In genomic region chr12:120801146-120801545, GRCh38 we compare ENCODE assay signal across 1 cellular context.
TF ChIP-seq lines count a peak whose summit lies in the region.

No MANE protein-coding gene starts in this region.

TF ChIP-seq in IMR-90, 13 proteins besides CTCF, POLR2A, EP300 and RAD21 (continued from another document):
- no peak for TF ChIP-seq ELK1 (IDR thresholded peaks at IDR 0.05; ENCODE audit: borderline replicate concordance, low read depth, low read length)
- TF ChIP-seq RCOR1 (IDR thresholded peaks at IDR 0.05; ENCODE audit: insufficient replicate concordance, low read length) = no peak
- no peak for TF ChIP-seq CHD1 (IDR thresholded peaks at IDR 0.05; ENCODE audit: low read depth, low read length)
- no peak for TF ChIP-seq USF2 (IDR thresholded peaks at IDR 0.05; ENCODE audit: low read depth, low read length)
- no peak for TF ChIP-seq MAZ (IDR thresholded peaks at IDR 0.05; ENCODE audit: borderline replicate concordance, low read depth, low read length)
- TF ChIP-seq NFE2L2 (IDR thresholded peaks at IDR 0.05; ENCODE audit: low read depth, low read length) = no peak
